ENCODE assay signal across 1 cellular context in genomic region chr4:34182346-34182745, GRCh38.
TF ChIP-seq lines count a peak whose summit lies in the region.

No MANE protein-coding gene starts in this region.

TF ChIP-seq in HepG2, 621 proteins besides CTCF, POLR2A, EP300 and RAD21 (continued from another document):
- TF ChIP-seq GLMP (CRISPR knock-in tag; IDR thresholded peaks at IDR 0.05; ENCODE audit: borderline replicate concordance) (no peak), ZFYVE20 (CRISPR knock-in tag; IDR thresholded peaks at IDR 0.05; ENCODE audit: borderline replicate concordance, low read depth) (no peak), ZNF550 (CRISPR knock-in tag; IDR thresholded peaks at IDR 0.05; ENCODE audit: borderline replicate concordance) (no peak), ZNF34 (CRISPR knock-in tag; IDR thresholded peaks at IDR 0.05; ENCODE audit: borderline replicate concordance) (no peak), MBD4 (IDR thresholded peaks at IDR 0.05; ENCODE audit: borderline replicate concordance, low read length) (no peak), CEBPZ (IDR thresholded peaks at IDR 0.05; ENCODE audit: low read length) (no peak)
